Comparison of ENCODE assay signal across 11 cellular contexts in the genomic region with DNA sequence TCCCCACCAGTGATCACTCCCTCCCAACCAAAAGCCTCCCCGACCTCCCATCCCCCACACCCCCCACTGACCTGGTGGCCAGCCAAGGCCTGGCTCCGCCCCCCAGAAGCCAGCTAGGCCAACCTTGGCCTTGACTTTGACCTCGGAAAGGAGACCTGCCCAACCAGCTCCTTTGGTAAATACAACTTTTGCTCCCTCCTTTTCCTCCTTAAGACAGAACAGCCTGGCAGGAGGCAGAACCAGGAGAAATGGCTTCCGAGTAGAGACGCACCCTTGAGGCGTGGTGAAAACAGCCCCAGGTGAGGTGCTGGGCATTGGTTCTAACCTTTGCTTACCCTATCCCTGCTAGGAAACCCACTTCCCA. TPM values are rescaled to one million over a fixed set of nuclear protein-coding genes. Genes with fewer than 3 reads are reported as not detected.
DNase-seq lines count a peak whose midpoint lies in the region; ATAC-seq and TF ChIP-seq lines count a peak whose summit lies in the region.
"Had no signal": no experiment of that assay in that cellular context is flagged by ENCODE, and none has a peak within 500 bp of the region (broad histone marks: within the 10 kb centered on the region; RNA-seq: fewer than 3 reads in every experiment).

No MANE protein-coding gene starts in this region.

- CTCF ChIA-PET in CD8-positive, alpha-beta memory T cell (lab: Charles Lee) = interaction anchor here (1.0 kb wide), 1 partner anchor 15 kb away, joined by 3 read pairs; no protein-coding TSS in a partner anchor

- H3K9me3 ChIP-seq in CD8-positive, alpha-beta memory T cell (ENCODE audit: low read length) = no peaks in the 10 kb centered on the region
- H3K9me3 ChIP-seq in NT2/D1 (ENCODE audit: insufficient read depth, low read length) = no peaks in the 10 kb centered on the region
- no peaks in the 10 kb centered on the region for H3K9me3 ChIP-seq in iPS-15b (ENCODE audit: control insufficient read depth, insufficient read depth, low read length)
- H3K9me3 ChIP-seq in psoas muscle = no peaks in the 10 kb centered on the region

- no peak overlapping the region for H3K27ac ChIP-seq in CD8-positive, alpha-beta memory T cell (ENCODE audit: low read depth, low read length)
- H3K27ac ChIP-seq in psoas muscle = no peak overlapping the region

- H3K9me3 Mint-ChIP-seq in CD8-positive, alpha-beta memory T cell = no peaks in the 10 kb centered on the region
- H3K9me3 Mint-ChIP-seq in osteocyte (ENCODE audit: unreplicated experiment) = no peaks in the 10 kb centered on the region

- H3K4me3 Mint-ChIP-seq in CD8-positive, alpha-beta memory T cell = peak overlapping the region in 3 of 7 donors; percentile 35 to 73 (median 46)
- H3K4me3 Mint-ChIP-seq in osteocyte (ENCODE audit: unreplicated experiment) = no peak overlapping the region

- ATAC-seq in GM21576 (IDR thresholded peaks at IDR 0.05; ENCODE audit: unreplicated experiment) (no peak), psoas muscle (no peak), GM18517 (IDR thresholded peaks at IDR 0.05; ENCODE audit: unreplicated experiment) (no peak)

- H3K27me3 ChIP-seq in CD8-positive, alpha-beta memory T cell (ENCODE audit: insufficient read depth, low read length, poor library complexity, severe bottlenecking) = no peaks in the 10 kb centered on the region
- H3K27me3 ChIP-seq in NT2/D1 (ENCODE audit: insufficient read depth, insufficient read length) = no peaks in the 10 kb centered on the region
- no peaks in the 10 kb centered on the region for H3K27me3 ChIP-seq in iPS-15b (ENCODE audit: control insufficient read depth, insufficient read depth, low read length)
- H3K27me3 ChIP-seq in psoas muscle (ENCODE audit: insufficient read depth in 3 of 3, low read length in 2 of 3) = no peaks in the 10 kb centered on the region

- H3K36me3 ChIP-seq in CD8-positive, alpha-beta memory T cell (ENCODE audit: insufficient read depth, low read length) = no peaks in the 10 kb centered on the region
- H3K36me3 ChIP-seq in NT2/D1 (ENCODE audit: insufficient read depth, insufficient read length, low read length) (no peaks in the 10 kb centered on the region), iPS-15b (ENCODE audit: control insufficient read depth, insufficient read depth, low read length) (no peaks in the 10 kb centered on the region), psoas muscle (ENCODE audit: insufficient read depth in 1 of 2, low read depth in 1 of 2) (no peaks in the 10 kb centered on the region)

- POLR2A ChIA-PET in CD8-positive, alpha-beta memory T cell (lab: Charles Lee) = no interaction called here

- no peak overlapping the region for H3K9ac ChIP-seq in NT2/D1 (ENCODE audit: insufficient read length, low read depth)
- no peak overlapping the region for H3K9ac ChIP-seq in iPS-15b (ENCODE audit: low read depth, low read length)

- no peaks in the 10 kb centered on the region for H3K36me3 Mint-ChIP-seq in CD8-positive, alpha-beta memory T cell
- H3K36me3 Mint-ChIP-seq in osteocyte (ENCODE audit: unreplicated experiment) = peaks cover 4% of the 10 kb centered on the region

- no peaks in the 10 kb centered on the region for H3K27me3 Mint-ChIP-seq in CD8-positive, alpha-beta memory T cell
- H3K27me3 Mint-ChIP-seq in osteocyte (ENCODE audit: unreplicated experiment) = no peaks in the 10 kb centered on the region

- TF ChIP-seq CTCF in osteocyte (IDR thresholded peaks at IDR 0.05) (no peak), psoas muscle (IDR thresholded peaks at IDR 0.05) (no peak)

- H3K4me3 ChIP-seq in CD8-positive, alpha-beta memory T cell (ENCODE audit: low read length) = no peak overlapping the region
- no peak overlapping the region for H3K4me3 ChIP-seq in NT2/D1 (ENCODE audit: insufficient read length, low read depth)
- H3K4me3 ChIP-seq in iPS-15b (ENCODE audit: low read depth, low read length) = peak overlapping the region; percentile 18
- no peak overlapping the region for H3K4me3 ChIP-seq in psoas muscle

- 67 to 72% (median 71%) methylated on average over 6 of the region's 6 CpGs for WGBS in psoas muscle, 3 donors

- H3K4me1 ChIP-seq in CD8-positive, alpha-beta memory T cell (ENCODE audit: insufficient read depth, low read length) = peaks cover 22% of the 10 kb centered on the region
- H3K4me1 ChIP-seq in NT2/D1 (ENCODE audit: insufficient read depth, insufficient read length) (peaks cover 4% of the 10 kb centered on the region), iPS-15b (ENCODE audit: control insufficient read depth, insufficient read depth, low read length) (peaks cover 17% of the 10 kb centered on the region), psoas muscle (no peaks in the 10 kb centered on the region)

- DNase-seq in CD8-positive, alpha-beta memory T cell = no peak
- DNase-seq in NT2/D1 (ENCODE audit: low read depth, low spot score) (peak; percentile 16), osteocyte (ENCODE audit: extremely low spot score, unreplicated experiment) (no peak), D341Med (ENCODE audit: low spot score) (no peak), psoas muscle (no peak)
- DNase-seq: activated CD4-positive, alpha-beta T cell treated with anti-CD3 and anti-CD28 coated beads for 48 hours; hippocampal formation; NCI-H2171 had no signal

- intact Hi-C loops in psoas muscle (cut with DNase I) = no loop called here

- peaks cover 28 to 31% (median 30%) of the 10 kb centered on the region in 3 donors for H3K4me1 Mint-ChIP-seq in CD8-positive, alpha-beta memory T cell
- peaks cover 51% of the 10 kb centered on the region for H3K4me1 Mint-ChIP-seq in osteocyte (ENCODE audit: unreplicated experiment)

- H3K27ac Mint-ChIP-seq in CD8-positive, alpha-beta memory T cell = peak overlapping the region; percentile 58 to 95 (median 82)
- H3K27ac Mint-ChIP-seq in osteocyte (ENCODE audit: unreplicated experiment) = peak overlapping the region; percentile 36

RNA-seq across cellular contexts. Expression of gene PLEKHA7, which starts 27.0 kb away (rescaled TPM):
- total RNA-seq in CD8-positive, alpha-beta memory T cell = 1 to 10 TPM; 5.3 to 6.6 TPM
- 4.1 TPM for polyA plus RNA-seq in CD8-positive, alpha-beta memory T cell
- total RNA-seq in osteocyte (14.9 and 15.6 TPM in 2 replicates), psoas muscle (1 to 10 TPM; 1.2 to 2.6 (median 1.5) TPM)
- 1 to 10 TPM in 2 of 3 donors, under 1 TPM in 1; 0.74 to 1.2 (median 1.1) TPM for polyA plus RNA-seq in psoas muscle
